ENCODE assay signal across 16 cellular contexts in genomic region chr11:216081-216974, GRCh38. TPM values are rescaled to one million over a fixed set of nuclear protein-coding genes. Genes with fewer than 3 reads are reported as not detected.
DNase-seq lines count a peak whose midpoint lies in the region; ATAC-seq and TF ChIP-seq lines count a peak whose summit lies in the region.
"Had no signal": no experiment of that assay in that cellular context is flagged by ENCODE, and none has a peak within 500 bp of the region (broad histone marks: within the 10 kb centered on the region; RNA-seq: fewer than 3 reads in every experiment).

No MANE protein-coding gene starts in this region.

- CTCF ChIA-PET in activated CD4-positive, alpha-beta memory T cell treated with anti-CD3 and anti-CD28 coated beads, Interleukin-2, amount 10 ng/mL, durations not matched to agents 7 days and 5 days (lab: Charles Lee) = interaction anchor here (0.7 to 1.4 kb wide), 2 partner anchors 9 to 11 kb away, joined by 3 read pairs; partner anchors contain the start of genes BET1L and RIC8A

- no peaks in the 10 kb centered on the region for H3K4me1 ChIP-seq in adrenal gland (replicated peaks in 1 of 2)

- no peak overlapping the region for H3K27ac ChIP-seq in adrenal gland
- H3K27ac ChIP-seq: neutrophil had no signal

- H3K4me3 ChIP-seq in adrenal gland = no peak overlapping the region

- TF ChIP-seq POLR2A in GM19099 (IDR thresholded peaks at IDR 0.05; ENCODE audit: extremely low read depth, insufficient read length, low read depth) = peak; percentile 6
- no peak for TF ChIP-seq POLR2A in adrenal gland (IDR thresholded peaks at IDR 0.05)

- intact Hi-C loops in adrenal gland (cut with DNase I) = no loop called here

- H3K36me3 ChIP-seq in adrenal gland (replicated peaks in 1 of 2) = peaks cover 0 to 41% of the 10 kb centered on the region in 2 donors

- no peak for ATAC-seq in activated T-cell treated with anti-CD3 and anti-CD28 coated beads, Interleukin-2, amount 50 U/mL, for 72 hours (replicated peaks in 1 of 2)

- no peak overlapping the region for H3K4me3 Mint-ChIP-seq in activated T-cell treated with anti-CD3 and anti-CD28 coated beads, Interleukin-2, amount 50 U/mL, for 72 hours
- H3K4me3 Mint-ChIP-seq in nephron progenitor cell = no peak overlapping the region
- H3K4me3 Mint-ChIP-seq in activated CD4-positive, alpha-beta memory T cell treated with anti-CD3 and anti-CD28 coated beads, Interleukin-2, amount 10 ng/mL, durations not matched to agents 7 days and 5 days = no peak overlapping the region
- H3K4me3 Mint-ChIP-seq: immature natural killer cell had no signal

- 88 to 92% (median 90%) methylated on average over 4 to 11 of the region's 11 CpGs for WGBS in adrenal gland, 4 donors

- no peaks in the 10 kb centered on the region for H3K27me3 ChIP-seq in adrenal gland
- H3K27me3 ChIP-seq: neutrophil had no signal

- TF ChIP-seq CTCF in adrenal gland (IDR thresholded peaks at IDR 0.05) = no peak
- TF ChIP-seq CTCF in nephron progenitor cell (IDR thresholded peaks at IDR 0.05) = no peak

- H3K9me3 ChIP-seq in adrenal gland (replicated peaks in 1 of 3) = no peaks in the 10 kb centered on the region
- H3K9me3 ChIP-seq: neutrophil had no signal

- POLR2A ChIA-PET in activated CD4-positive, alpha-beta memory T cell treated with anti-CD3 and anti-CD28 coated beads, Interleukin-2, amount 10 ng/mL, durations not matched to agents 7 days and 5 days (lab: Charles Lee) = interaction anchor here (0.7 to 4.4 kb wide), 6 partner anchors 8 to 57 kb away, joined by 3 to 27 read pairs (median 4); partner anchors contain the start of genes BET1L and RIC8A

- no peaks in the 10 kb centered on the region for H3K9me3 Mint-ChIP-seq in activated T-cell treated with anti-CD3 and anti-CD28 coated beads, Interleukin-2, amount 50 U/mL, for 72 hours
- H3K9me3 Mint-ChIP-seq in nephron progenitor cell = no peaks in the 10 kb centered on the region
- no peaks in the 10 kb centered on the region for H3K9me3 Mint-ChIP-seq in activated CD4-positive, alpha-beta memory T cell treated with anti-CD3 and anti-CD28 coated beads, Interleukin-2, amount 10 ng/mL, durations not matched to agents 7 days and 5 days
- H3K9me3 Mint-ChIP-seq: IgD-negative memory B cell, immature natural killer cell had no signal

- no peak overlapping the region for H3K27ac Mint-ChIP-seq in activated T-cell treated with anti-CD3 and anti-CD28 coated beads, Interleukin-2, amount 50 U/mL, for 72 hours
- peak overlapping the region; percentile 96 for H3K27ac Mint-ChIP-seq in nephron progenitor cell
- H3K27ac Mint-ChIP-seq in activated CD4-positive, alpha-beta memory T cell treated with anti-CD3 and anti-CD28 coated beads, Interleukin-2, amount 10 ng/mL, durations not matched to agents 7 days and 5 days = no peak overlapping the region

- H3K36me3 Mint-ChIP-seq in activated T-cell treated with anti-CD3 and anti-CD28 coated beads, Interleukin-2, amount 50 U/mL, for 72 hours (ENCODE audit: insufficient read depth in 2 of 2) = peaks cover 3 to 13% of the 10 kb centered on the region in 2 donors
- H3K36me3 Mint-ChIP-seq in nephron progenitor cell (ENCODE audit: low read depth) = peaks cover 26% of the 10 kb centered on the region
- H3K36me3 Mint-ChIP-seq in activated CD4-positive, alpha-beta memory T cell treated with anti-CD3 and anti-CD28 coated beads, Interleukin-2, amount 10 ng/mL, durations not matched to agents 7 days and 5 days (ENCODE audit: low read depth) = peaks cover 40% of the 10 kb centered on the region

- H3K4me1 Mint-ChIP-seq in activated T-cell treated with anti-CD3 and anti-CD28 coated beads, Interleukin-2, amount 50 U/mL, for 72 hours (ENCODE audit: low read depth) = peaks cover 27% of the 10 kb centered on the region
- H3K4me1 Mint-ChIP-seq in nephron progenitor cell = no peaks in the 10 kb centered on the region
- peaks cover 14% of the 10 kb centered on the region for H3K4me1 Mint-ChIP-seq in activated CD4-positive, alpha-beta memory T cell treated with anti-CD3 and anti-CD28 coated beads, Interleukin-2, amount 10 ng/mL, durations not matched to agents 7 days and 5 days

- H3K27me3 Mint-ChIP-seq in activated T-cell treated with anti-CD3 and anti-CD28 coated beads, Interleukin-2, amount 50 U/mL, for 72 hours (ENCODE audit: low read depth) = no peaks in the 10 kb centered on the region
- no peaks in the 10 kb centered on the region for H3K27me3 Mint-ChIP-seq in nephron progenitor cell (ENCODE audit: low read depth, poor library complexity)
- no peaks in the 10 kb centered on the region for H3K27me3 Mint-ChIP-seq in activated CD4-positive, alpha-beta memory T cell treated with anti-CD3 and anti-CD28 coated beads, Interleukin-2, amount 10 ng/mL, durations not matched to agents 7 days and 5 days
- H3K27me3 Mint-ChIP-seq: IgD-negative memory B cell had no signal

- peak; percentile 15 for DNase-seq in activated T-cell treated with anti-CD3 and anti-CD28 coated beads, Interleukin-2, amount 50 U/mL, for 1 hour
- DNase-seq in activated T-cell treated with anti-CD3 and anti-CD28 coated beads, Interleukin-2, amount 50 U/mL, for 72 hours = no peak
- DNase-seq in adrenal gland (peak in 4 of 7 donors; percentile 5 to 37 (median 14)), nephron progenitor cell (no peak), AG08396 (ENCODE audit: low spot score) (no peak)
- DNase-seq in activated CD4-positive, alpha-beta memory T cell treated with anti-CD3 and anti-CD28 coated beads, Interleukin-2, amount 10 ng/mL, durations not matched to agents 7 days and 5 days = no peak
- no peak for DNase-seq in stimulated activated CD4-positive, alpha-beta T cell treated with anti-CD3 and anti-CD28 coated beads, Interleukin-2, amount 100 ng/mL, for 48 hours
- DNase-seq: activated CD4-positive, CD25-positive, alpha-beta regulatory T cell treated with anti-CD3 and anti-CD28 coated beads, Interleukin-2, amount 50 U/mL, for 72 hours; H7; immature natural killer cell; NCI-H1048; NCI-H446 had no signal

RNA-seq across cellular contexts. Expression of gene RIC8A, which starts 8.8 kb away (rescaled TPM):
- 100 to 1,000 TPM; 118 to 134 TPM for total RNA-seq in activated T-cell treated with anti-CD3 and anti-CD28 coated beads, Interleukin-2, amount 50 U/mL, for 72 hours
- total RNA-seq in adrenal gland = 100 to 1,000 TPM in 1 of 8 donors, 10 to 100 TPM in 7; 68.1 to 105 (median 83.1) TPM
- polyA plus RNA-seq in adrenal gland = 10 to 100 TPM; 60.9 to 83.6 (median 64.5) TPM
- 100 to 1,000 TPM in 1 of 2 experiments, 10 to 100 TPM in 1; 98.7 to 103 TPM for total RNA-seq in activated CD4-positive, alpha-beta memory T cell treated with anti-CD3 and anti-CD28 coated beads, Interleukin-2, amount 10 ng/mL, durations not matched to agents 7 days and 5 days

RNA-seq across cellular contexts. Expression of gene BET1L, which starts 9.1 kb away (rescaled TPM):
- 10 to 100 TPM; 64.6 to 76.8 TPM for total RNA-seq in activated T-cell treated with anti-CD3 and anti-CD28 coated beads, Interleukin-2, amount 50 U/mL, for 72 hours
- total RNA-seq in adrenal gland = 10 to 100 TPM; 28.6 to 89.7 (median 55.1) TPM
- polyA plus RNA-seq in adrenal gland = 10 to 100 TPM; 23.6 to 76.3 (median 26.9) TPM
- 10 to 100 TPM; 39.3 to 44.5 TPM for total RNA-seq in activated CD4-positive, alpha-beta memory T cell treated with anti-CD3 and anti-CD28 coated beads, Interleukin-2, amount 10 ng/mL, durations not matched to agents 7 days and 5 days

RNA-seq across cellular contexts. Expression of gene SIRT3, which starts 19.8 kb away (rescaled TPM):
- 10 to 100 TPM; 36.5 to 39.0 TPM for total RNA-seq in activated T-cell treated with anti-CD3 and anti-CD28 coated beads, Interleukin-2, amount 50 U/mL, for 72 hours
- 10 to 100 TPM; 13.8 to 28.2 (median 23.7) TPM for total RNA-seq in adrenal gland
- 10 to 100 TPM; 18.2 to 30.6 (median 29.4) TPM for polyA plus RNA-seq in adrenal gland
- 10 to 100 TPM; 11.6 to 16.3 TPM for total RNA-seq in activated CD4-positive, alpha-beta memory T cell treated with anti-CD3 and anti-CD28 coated beads, Interleukin-2, amount 10 ng/mL, durations not matched to agents 7 days and 5 days

RNA-seq across cellular contexts. Expression of gene PSMD13, which starts 20.4 kb away (rescaled TPM):
- total RNA-seq in activated T-cell treated with anti-CD3 and anti-CD28 coated beads, Interleukin-2, amount 50 U/mL, for 72 hours = 100 to 1,000 TPM; 133 to 174 TPM
- total RNA-seq in adrenal gland = 100 to 1,000 TPM in 1 of 8 donors, 10 to 100 TPM in 7; 62.2 to 126 (median 86.4) TPM
- 100 to 1,000 TPM; 113 to 174 (median 146) TPM for polyA plus RNA-seq in adrenal gland
- total RNA-seq in activated CD4-positive, alpha-beta memory T cell treated with anti-CD3 and anti-CD28 coated beads, Interleukin-2, amount 10 ng/mL, durations not matched to agents 7 days and 5 days = 100 to 1,000 TPM; 156 to 160 TPM

RNA-seq across cellular contexts. Expression of gene SCGB1C1, which starts 23.4 kb away (rescaled TPM):
- total RNA-seq in activated T-cell treated with anti-CD3 and anti-CD28 coated beads, Interleukin-2, amount 50 U/mL, for 72 hours = not detected
- total RNA-seq in adrenal gland = not detected
- not detected for polyA plus RNA-seq in adrenal gland
- not detected for total RNA-seq in activated CD4-positive, alpha-beta memory T cell treated with anti-CD3 and anti-CD28 coated beads, Interleukin-2, amount 10 ng/mL, durations not matched to agents 7 days and 5 days
- total RNA-seq: bronchial epithelial cell, H7 had no signal
- polyA plus RNA-seq: IgD-negative memory B cell, immature natural killer cell had no signal

Comparison
In these comparisons a context has a peak if more than half of its experiments do, and no peak if none do; other contexts are left out.
1. DNase-seq: peak in activated T-cell treated with anti-CD3 and anti-CD28 coated beads, Interleukin-2, amount 50 U/mL, for 1 hour (single experiment) and adrenal gland (4 of 7); none in activated T-cell treated with anti-CD3 and anti-CD28 coated beads, Interleukin-2, amount 50 U/mL, for 72 hours (0 of 2), nephron progenitor cell (single experiment), AG08396 (single experiment), activated CD4-positive, alpha-beta memory T cell treated with anti-CD3 and anti-CD28 coated beads, Interleukin-2, amount 10 ng/mL, durations not matched to agents 7 days and 5 days (single experiment) and stimulated activated CD4-positive, alpha-beta T cell treated with anti-CD3 and anti-CD28 coated beads, Interleukin-2, amount 100 ng/mL, for 48 hours (0 of 2).